13 cellular contexts compared by ENCODE assay signal in the genomic region with DNA sequence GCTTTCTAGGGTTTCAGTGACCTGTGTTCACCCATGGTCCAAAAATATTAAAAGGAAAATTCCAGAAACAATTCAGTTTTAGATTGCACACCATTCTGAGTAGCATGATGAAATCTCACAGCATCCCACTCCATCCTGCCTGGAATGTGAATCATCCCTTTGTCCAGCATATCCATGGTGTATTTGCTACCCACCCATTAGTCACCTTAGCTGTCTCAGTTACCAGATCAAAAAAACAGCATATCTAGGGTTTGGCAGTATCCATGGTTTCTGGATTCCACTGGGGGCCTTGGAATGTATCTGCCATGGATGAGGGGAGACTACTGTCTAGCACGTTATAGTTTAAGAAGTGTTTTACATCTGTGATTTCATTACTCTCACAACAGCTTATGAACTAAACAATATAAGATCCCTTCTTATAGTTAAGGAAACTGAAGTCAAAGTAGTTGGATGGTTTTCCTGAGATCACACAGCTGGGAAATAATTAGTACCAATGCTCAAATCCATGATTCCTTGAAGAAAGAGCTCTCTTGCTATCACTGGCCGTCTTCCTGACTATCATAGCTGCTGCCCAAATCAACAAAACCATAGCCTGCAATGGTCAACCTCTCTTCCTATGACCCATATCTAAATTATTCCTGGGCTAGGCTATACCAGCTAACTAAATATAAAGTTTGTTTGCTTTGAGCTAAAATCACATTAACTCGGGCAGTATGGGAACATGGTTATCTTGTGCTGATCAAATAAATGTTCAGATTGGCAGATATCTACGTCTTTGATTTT.
DNase-seq lines count a peak whose midpoint lies in the region; ATAC-seq and TF ChIP-seq lines count a peak whose summit lies in the region.
"Had no signal": no experiment of that assay in that cellular context is flagged by ENCODE, and none has a peak within 500 bp of the region (broad histone marks: within the 10 kb centered on the region; RNA-seq: fewer than 3 reads in every experiment).

No MANE protein-coding gene starts in this region.

- TF ChIP-seq POLR2A in GM18505 (IDR thresholded peaks at IDR 0.05; ENCODE audit: borderline replicate concordance, extremely low read depth, insufficient read depth, insufficient read length): no peak

- no peaks in the 10 kb centered on the region for H3K27me3 ChIP-seq in stomach smooth muscle (ENCODE audit: control insufficient read depth in 1 of 2, insufficient read depth in 2 of 2, low read length in 2 of 2)
- H3K27me3 ChIP-seq: heart left ventricle had no signal

- POLR2A ChIA-PET in WTC11 (lab: Charles Lee): no interaction called here

- no peak overlapping the region for H3K9ac ChIP-seq in stomach smooth muscle (ENCODE audit: low read length in 2 of 2)
- H3K9ac ChIP-seq: parathyroid adenoma had no signal

- H3K9me3 ChIP-seq in stomach smooth muscle (ENCODE audit: control insufficient read depth in 2 of 2, low read length in 2 of 2): no peaks in the 10 kb centered on the region
- H3K9me3 ChIP-seq: heart left ventricle had no signal

- TF ChIP-seq CTCF in WTC11 (IDR thresholded peaks at IDR 0.05) (no peak), foreskin fibroblast (IDR thresholded peaks at IDR 0.05; ENCODE audit: low read depth, low read length) (no peak)

- no peaks in the 10 kb centered on the region; the same call in 1 of the 2 replicates for H3K27me3 Mint-ChIP-seq in WTC11 (ENCODE audit: low read depth)

- H3K4me1 ChIP-seq in stomach smooth muscle (ENCODE audit: control insufficient read depth, insufficient read depth, low read length): peaks cover 44% of the 10 kb centered on the region
- H3K4me1 ChIP-seq: parathyroid adenoma had no signal

- H3K27ac ChIP-seq in stomach smooth muscle (ENCODE audit: low read length) (peak overlapping the region; percentile 97), substantia nigra (ENCODE audit: low read depth, low read length, poor library complexity, severe bottlenecking) (no peak overlapping the region)
- H3K27ac ChIP-seq: parathyroid adenoma had no signal

- ATAC-seq in WTC11: no peak
- no peak for ATAC-seq in GM18505 (IDR thresholded peaks at IDR 0.05; ENCODE audit: unreplicated experiment)
- ATAC-seq in GM18858 (IDR thresholded peaks at IDR 0.05; ENCODE audit: unreplicated experiment): no peak
- no peak for ATAC-seq in esophagus mucosa

- H3K27ac Mint-ChIP-seq in WTC11: no peak overlapping the region

- H3K9me3 Mint-ChIP-seq in WTC11: no peaks in the 10 kb centered on the region

- no peak overlapping the region for H3K4me3 Mint-ChIP-seq in WTC11

- DNase-seq in GM04504 (ENCODE audit: low read depth): peak; percentile 74
- no peak for DNase-seq in WTC11 (ENCODE audit: low spot score)
- peak; percentile 85 to 89 for DNase-seq in foreskin fibroblast
- DNase-seq in substantia nigra (lab: John Stamatoyannopoulos, UW): no peak
- DNase-seq: activated gamma-delta T cell, GDM1, heart left ventricle, T-helper 1 cell had no signal

- H3K4me3 ChIP-seq in foreskin fibroblast (ENCODE audit: low read depth in 1 of 2, low read length in 2 of 2) (no peak overlapping the region), stomach smooth muscle (ENCODE audit: low read length in 2 of 2) (no peak overlapping the region)
- H3K4me3 ChIP-seq: heart left ventricle had no signal

- no peaks in the 10 kb centered on the region for H3K4me1 Mint-ChIP-seq in WTC11

- peaks cover 39 to 43% of the 10 kb centered on the region in 2 donors for H3K36me3 ChIP-seq in stomach smooth muscle (ENCODE audit: control insufficient read depth in 2 of 2, insufficient read depth in 2 of 2, low read length in 2 of 2)

- CTCF ChIA-PET in WTC11 (lab: Charles Lee): interaction anchor here (1.5 kb wide), 1 partner anchor 180 kb away, joined by 4 read pairs; no protein-coding TSS in a partner anchor

- H3K36me3 Mint-ChIP-seq in WTC11: no peaks in the 10 kb centered on the region

TF ChIP-seq in WTC11, 78 proteins besides CTCF, POLR2A, EP300 and RAD21:
- TF ChIP-seq, protein P1, sequence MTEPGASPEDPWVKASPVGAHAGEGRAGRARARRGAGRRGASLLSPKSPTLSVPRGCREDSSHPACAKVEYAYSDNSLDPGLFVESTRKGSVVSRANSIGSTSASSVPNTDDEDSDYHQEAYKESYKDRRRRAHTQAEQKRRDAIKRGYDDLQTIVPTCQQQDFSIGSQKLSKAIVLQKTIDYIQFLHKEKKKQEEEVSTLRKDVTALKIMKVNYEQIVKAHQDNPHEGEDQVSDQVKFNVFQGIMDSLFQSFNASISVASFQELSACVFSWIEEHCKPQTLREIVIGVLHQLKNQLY (CRISPR knock-in tag; IDR thresholded peaks at IDR 0.05): no peak
- TF ChIP-seq FOXP1 (CRISPR knock-in tag; IDR thresholded peaks at IDR 0.05; ENCODE audit: borderline replicate concordance) (no peak), OVOL2 (CRISPR knock-in tag; IDR thresholded peaks at IDR 0.05; ENCODE audit: borderline replicate concordance) (no peak), GABPB1 (CRISPR knock-in tag; IDR thresholded peaks at IDR 0.05) (peak; percentile 45; the same call in 1 of the 2 replicates), IRF2 (CRISPR knock-in tag; IDR thresholded peaks at IDR 0.05; ENCODE audit: borderline replicate concordance, low read depth) (no peak), NFYB (CRISPR knock-in tag; conservative IDR thresholded peaks at IDR 0.05; ENCODE audit: low read depth) (no peak)
- TF ChIP-seq, protein P2, sequence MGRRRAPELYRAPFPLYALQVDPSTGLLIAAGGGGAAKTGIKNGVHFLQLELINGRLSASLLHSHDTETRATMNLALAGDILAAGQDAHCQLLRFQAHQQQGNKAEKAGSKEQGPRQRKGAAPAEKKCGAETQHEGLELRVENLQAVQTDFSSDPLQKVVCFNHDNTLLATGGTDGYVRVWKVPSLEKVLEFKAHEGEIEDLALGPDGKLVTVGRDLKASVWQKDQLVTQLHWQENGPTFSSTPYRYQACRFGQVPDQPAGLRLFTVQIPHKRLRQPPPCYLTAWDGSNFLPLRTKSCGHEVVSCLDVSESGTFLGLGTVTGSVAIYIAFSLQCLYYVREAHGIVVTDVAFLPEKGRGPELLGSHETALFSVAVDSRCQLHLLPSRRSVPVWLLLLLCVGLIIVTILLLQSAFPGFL (CRISPR knock-in tag; IDR thresholded peaks at IDR 0.05; ENCODE audit: borderline replicate concordance): no peak

Comparison
In these comparisons a context has a peak if more than half of its experiments do, and no peak if none do; other contexts are left out.
1. DNase-seq: peak in GM04504 (single experiment) and foreskin fibroblast (2 of 2); none in WTC11 (single experiment) and substantia nigra (0 of 49).